20 cellular contexts compared by ENCODE assay signal in genomic region chr5:154211611-154212390, GRCh38. TPM values are rescaled to one million over a fixed set of nuclear protein-coding genes. Genes with fewer than 3 reads are reported as not detected.
DNase-seq lines count a peak whose midpoint lies in the region; FAIRE-seq and TF ChIP-seq lines count a peak whose summit lies in the region.
"Had no signal": no experiment of that assay in that cellular context is flagged by ENCODE, and none has a peak within 500 bp of the region (broad histone marks: within the 10 kb centered on the region; RNA-seq: fewer than 3 reads in every experiment).

No MANE protein-coding gene starts in this region.

- no peak for FAIRE-seq in H54 (lab: Jason Lieb, UNC)
- FAIRE-seq: H1 had no signal

- no peaks in the 10 kb centered on the region for H3K9me3 ChIP-seq in PC-9 (ENCODE audit: insufficient read depth, low read depth)
- H3K9me3 ChIP-seq in smooth muscle cell (replicated peaks; ENCODE audit: low read depth) = no peaks in the 10 kb centered on the region
- H3K9me3 ChIP-seq in right atrium auricular region = no peaks in the 10 kb centered on the region
- H3K9me3 ChIP-seq: breast epithelium had no signal

- intact Hi-C loops in PC-9 (cut with micrococcal nuclease; ENCODE audit: unreplicated experiment) = loop anchor here (1.0 to 2.0 kb wide), 3 partner anchors 14 to 100 kb away; no protein-coding TSS in a partner anchor

- H3K27ac ChIP-seq in PC-9 (peak overlapping the region; percentile 65), smooth muscle cell (ENCODE audit: low read depth) (peak overlapping the region; percentile 29), right atrium auricular region (no peak overlapping the region)
- H3K27ac ChIP-seq: breast epithelium had no signal

- no peak overlapping the region for H2AFZ ChIP-seq in PC-9
- H2AFZ ChIP-seq in smooth muscle cell (ENCODE audit: low read depth) = no peak overlapping the region

- H4K20me1 ChIP-seq in PC-9 (ENCODE audit: insufficient read depth) (no peaks in the 10 kb centered on the region), smooth muscle cell (ENCODE audit: low read depth) (no peaks in the 10 kb centered on the region)

- CTCF ChIA-PET in PC-9 (lab: Charles Lee) = interaction anchor here (0.6 to 1.0 kb wide), 5 partner anchors 9 to 121 kb away, joined by 3 to 4 read pairs (median 3); no protein-coding TSS in a partner anchor

- peaks cover 67% of the 10 kb centered on the region for H3K4me1 ChIP-seq in PC-9 (replicated peaks; ENCODE audit: insufficient read depth)
- peaks cover 8% of the 10 kb centered on the region for H3K4me1 ChIP-seq in smooth muscle cell (ENCODE audit: low read depth)
- H3K4me1 ChIP-seq in right atrium auricular region = no peaks in the 10 kb centered on the region
- H3K4me1 ChIP-seq: breast epithelium had no signal

- BruUV-seq in PC-9 (replicated peaks; lab: Mats Ljungman, UMichigan) = no TSS peak

- no peak for TF ChIP-seq POLR2A in H54 (IDR thresholded peaks at IDR 0.05; ENCODE audit: low read depth, low read length)

- H3K36me3 ChIP-seq in PC-9 (ENCODE audit: low read depth) (peaks cover 17% of the 10 kb centered on the region; the same call in 1 of the 2 replicates), smooth muscle cell (ENCODE audit: low read depth) (no peaks in the 10 kb centered on the region), right atrium auricular region (no peaks in the 10 kb centered on the region)
- H3K36me3 ChIP-seq: breast epithelium had no signal

- H3K4me2 ChIP-seq in PC-9 (peak overlapping the region; percentile 47), smooth muscle cell (peak overlapping the region; percentile 30)

- H3K27me3 ChIP-seq in PC-9 (ENCODE audit: insufficient read depth, low read depth) = no peaks in the 10 kb centered on the region
- no peaks in the 10 kb centered on the region for H3K27me3 ChIP-seq in smooth muscle cell (ENCODE audit: low read depth)
- no peaks in the 10 kb centered on the region for H3K27me3 ChIP-seq in right atrium auricular region
- H3K27me3 ChIP-seq: breast epithelium had no signal

- H3F3A ChIP-seq in PC-9 (ENCODE audit: insufficient read depth, low read depth) (peaks cover 38% of the 10 kb centered on the region), smooth muscle cell (ENCODE audit: low read depth) (peaks cover 10% of the 10 kb centered on the region)

- H3K9me2 ChIP-seq in PC-9 (ENCODE audit: insufficient read depth) = no peaks in the 10 kb centered on the region

- no peak for TF ChIP-seq CTCF in PC-9 (conservative IDR thresholded peaks at IDR 0.05)
- no peak for TF ChIP-seq CTCF in epithelial cell of esophagus (IDR thresholded peaks at IDR 0.05; ENCODE audit: insufficient read depth, low read depth, low read length, missing control alignments)
- no peak for TF ChIP-seq CTCF in smooth muscle cell (IDR thresholded peaks at IDR 0.05; ENCODE audit: borderline replicate concordance, insufficient read depth, poor library complexity, severe bottlenecking)
- no peak for TF ChIP-seq CTCF in right atrium auricular region (IDR thresholded peaks at IDR 0.05)

- no peak overlapping the region for H3K9ac ChIP-seq in smooth muscle cell (ENCODE audit: low read depth)

- DNase-seq in ELR (ENCODE audit: low read depth) (peak; percentile 93), PC-9 (peak; percentile 85 to 96), epithelial cell of esophagus (ENCODE audit: low read depth) (peak; percentile 23), smooth muscle cell (lab: John Stamatoyannopoulos, UW; ENCODE audit: unreplicated experiment) (no peak), right atrium auricular region (ENCODE audit: low spot score) (no peak), Kasumi-1 (lab: John Stamatoyannopoulos, UW) (no peak), H54 (ENCODE audit: insufficient read length, low spot score) (no peak)
- DNase-seq: activated CD4-positive, alpha-beta T cell treated with anti-CD3 and anti-CD28 coated beads for 48 hours; activated T-cell treated with anti-CD3 and anti-CD28 coated beads for 4 hours; CD4-positive, CD25-positive, alpha-beta regulatory T cell; DMS79; left cardiac atrium; midbrain; NCI-H146; NCI-H226; SHP77; stimulated activated CD4-positive, alpha-beta T cell treated with anti-CD3 and anti-CD28 coated beads, Interleukin-2, amount 100 ng/mL, for 48 hours; T-helper 9 cell had no signal

- H3K79me2 ChIP-seq in PC-9 (ENCODE audit: low read depth) (peaks cover 61% of the 10 kb centered on the region), smooth muscle cell (ENCODE audit: low read depth) (no peaks in the 10 kb centered on the region)

- WGBS in smooth muscle cell (ENCODE audit: low lambda C conversion rate) = 69% methylated on average over 7 of the region's 7 CpGs

- POLR2A ChIA-PET in PC-9 (lab: Charles Lee; ENCODE audit: unreplicated experiment) = interaction anchor here (0.6 to 0.8 kb wide), 4 partner anchors 75 to 156 kb away, joined by 3 to 4 read pairs (median 3); no protein-coding TSS in a partner anchor

- no peak overlapping the region for H3K4me3 ChIP-seq in PC-9
- H3K4me3 ChIP-seq in epithelial cell of esophagus (ENCODE audit: low read length) = no peak overlapping the region
- no peak overlapping the region for H3K4me3 ChIP-seq in smooth muscle cell
- H3K4me3 ChIP-seq in right atrium auricular region = no peak overlapping the region
- H3K4me3 ChIP-seq: breast epithelium had no signal

RNA-seq across cellular contexts. Expression of gene GALNT10, which starts 21.3 kb away (rescaled TPM):
- total RNA-seq in PC-9 (2021) (74.0 and 101 TPM in 2 replicates), smooth muscle cell (24.6 and 28.4 TPM in 2 replicates), right atrium auricular region (10 to 100 TPM; 13.2 to 18.4 TPM)
- 23.6 and 25.9 TPM in 2 replicates for polyA plus RNA-seq in smooth muscle cell

Comparison
In these comparisons a context has a peak if more than half of its experiments do, and no peak if none do; other contexts are left out.
1. DNase-seq: peak in ELR (single experiment), PC-9 (2 of 2) and epithelial cell of esophagus (single experiment); none in smooth muscle cell (single experiment), right atrium auricular region (single experiment), Kasumi-1 (0 of 2) and H54 (single experiment).
2. H3K27ac ChIP-seq: peak in PC-9 (single experiment) and smooth muscle cell (single experiment); none in right atrium auricular region (0 of 2).